In the genomic region with DNA sequence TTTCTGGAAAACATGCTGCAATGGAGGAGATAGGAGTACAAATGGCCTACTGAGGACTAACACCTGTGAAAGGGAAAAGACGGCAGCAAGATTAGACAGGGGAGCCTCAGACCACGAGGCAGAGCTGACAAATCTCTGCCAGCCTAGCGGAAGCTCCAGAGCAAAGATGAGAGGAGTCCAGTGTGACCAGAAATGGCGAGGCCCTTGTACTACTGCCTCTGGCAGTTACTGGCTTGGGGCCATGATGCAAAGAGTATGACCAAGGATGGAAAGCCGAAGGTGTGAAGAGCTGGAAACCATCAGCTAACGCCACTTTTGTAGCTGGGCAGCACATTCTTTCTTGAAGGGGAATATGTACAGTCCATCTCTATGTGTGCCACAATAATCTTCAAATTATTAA, we compare ENCODE assay signal across 36 cellular contexts.
"Had no signal": no experiment of that assay in that cellular context is flagged by ENCODE, and none has a peak within 500 bp of the region (broad histone marks: within the 10 kb centered on the region; RNA-seq: fewer than 3 reads in every experiment).

No MANE protein-coding gene starts in this region.

- H3K36me3 Mint-ChIP-seq: WTC11 had no signal

- H3K27ac ChIP-seq: ascending aorta, cardiac muscle cell, WERI-Rb-1 had no signal

- H3K4me3 ChIP-seq: ascending aorta, cardiac muscle cell had no signal

- ATAC-seq: activated CD4-positive, alpha-beta T cell treated with anti-CD3 and anti-CD28 coated beads for 36 hours; activated CD4-positive, CD25-positive, alpha-beta regulatory T cell treated with anti-CD3 and anti-CD28 coated beads, Interleukin-2, amount 50 U/mL, for 24 hours; activated CD8-positive, alpha-beta memory T cell treated with anti-CD3 and anti-CD28 coated beads, Interleukin-2, amount 10 ng/mL, durations not matched to agents 7 days and 5 days; activated CD8-positive, alpha-beta T cell treated with anti-CD3 and anti-CD28 coated beads, Interleukin-2, amount 10 ng/mL, durations not matched to agents 7 days and 5 days; activated naive CD8-positive, alpha-beta T cell treated with anti-CD3 and anti-CD28 coated beads, Interleukin-2, amount 50 U/mL, for 24 hours; WTC11 had no signal

- H3K27ac Mint-ChIP-seq: activated CD4-positive, alpha-beta memory T cell treated with anti-CD3 and anti-CD28 coated beads, Interleukin-2, amount 10 ng/mL, durations not matched to agents 7 days and 5 days; activated CD4-positive, alpha-beta T cell treated with anti-CD3 and anti-CD28 coated beads for 36 hours; activated CD4-positive, alpha-beta T cell treated with anti-CD3 and anti-CD28 coated beads, Interleukin-2, amount 10 ng/mL, durations not matched to agents 7 days and 5 days; activated CD8-positive, alpha-beta memory T cell treated with anti-CD3 and anti-CD28 coated beads, Interleukin-2, amount 10 ng/mL, durations not matched to agents 7 days and 5 days; activated CD8-positive, alpha-beta T cell treated with anti-CD3 and anti-CD28 coated beads, Interleukin-2, amount 10 ng/mL, durations not matched to agents 7 days and 5 days; activated naive CD4-positive, alpha-beta T cell treated with anti-CD3 and anti-CD28 coated beads for 36 hours; activated naive CD4-positive, alpha-beta T cell treated with anti-CD3 and anti-CD28 coated beads, Interleukin-2, amount 50 U/mL, for 24 hours; activated naive CD8-positive, alpha-beta T cell; activated naive CD8-positive, alpha-beta T cell treated with anti-CD3 and anti-CD28 coated beads, Interleukin-2, amount 10 ng/mL, durations not matched to agents 7 days and 5 days; activated naive CD8-positive, alpha-beta T cell treated with anti-CD3 and anti-CD28 coated beads, Interleukin-2, amount 50 U/mL, for 24 hours; activated T-cell treated with anti-CD3 and anti-CD28 coated beads, Interleukin-2, amount 50 U/mL, for 24 hours; activated T-helper 2 cell treated with anti-CD3 and anti-CD28 coated beads, Interferon-gamma antibody, Interleukin-2, Interleukin-4, amounts not matched to agents 10 μg/mL and 5 μg/mL and 100 μg/mL, durations not matched to agents 14 hours and 24 hours and 36 hours; brain; T-helper 1 cell treated with Interleukin-12 subunit alpha and Interleukin-12 subunit beta and Interleukin-4 antibody, amounts not matched to agents 30 μg/mL and 1 μg/mL, for 36 hours; T-helper 2 cell treated with Interferon-gamma antibody and Interleukin-4, amounts not matched to agents 5 μg/mL and 100 μg/mL, for 36 hours; WTC11 had no signal

- H3K36me3 ChIP-seq: ascending aorta, cardiac muscle cell, WERI-Rb-1 had no signal

- H3K27me3 Mint-ChIP-seq: activated CD4-positive, alpha-beta memory T cell treated with anti-CD3 and anti-CD28 coated beads, Interleukin-2, amount 10 ng/mL, durations not matched to agents 7 days and 5 days; activated CD4-positive, alpha-beta T cell treated with anti-CD3 and anti-CD28 coated beads for 36 hours; activated CD4-positive, alpha-beta T cell treated with anti-CD3 and anti-CD28 coated beads, Interleukin-2, amount 10 ng/mL, durations not matched to agents 7 days and 5 days; activated CD8-positive, alpha-beta memory T cell treated with anti-CD3 and anti-CD28 coated beads, Interleukin-2, amount 10 ng/mL, durations not matched to agents 7 days and 5 days; activated naive CD4-positive, alpha-beta T cell treated with anti-CD3 and anti-CD28 coated beads, Interleukin-2, amount 50 U/mL, for 24 hours; activated naive CD8-positive, alpha-beta T cell; activated naive CD8-positive, alpha-beta T cell treated with anti-CD3 and anti-CD28 coated beads, Interleukin-2, amount 10 ng/mL, durations not matched to agents 7 days and 5 days; activated naive CD8-positive, alpha-beta T cell treated with anti-CD3 and anti-CD28 coated beads, Interleukin-2, amount 50 U/mL, for 24 hours; activated T-cell treated with anti-CD3 and anti-CD28 coated beads, Interleukin-2, amount 50 U/mL, for 24 hours had no signal

- H3K4me1 ChIP-seq: ascending aorta had no signal

- H3K9me3 Mint-ChIP-seq: activated CD4-positive, alpha-beta memory T cell treated with anti-CD3 and anti-CD28 coated beads, Interleukin-2, amount 10 ng/mL, durations not matched to agents 7 days and 5 days; activated CD4-positive, alpha-beta T cell treated with anti-CD3 and anti-CD28 coated beads, Interleukin-2, amount 10 ng/mL, durations not matched to agents 7 days and 5 days; activated naive CD4-positive, alpha-beta T cell treated with anti-CD3 and anti-CD28 coated beads for 36 hours; activated naive CD4-positive, alpha-beta T cell treated with anti-CD3 and anti-CD28 coated beads, Interleukin-2, amount 50 U/mL, for 24 hours; activated naive CD8-positive, alpha-beta T cell treated with anti-CD3 and anti-CD28 coated beads, Interleukin-2, amount 10 ng/mL, durations not matched to agents 7 days and 5 days; activated naive CD8-positive, alpha-beta T cell treated with anti-CD3 and anti-CD28 coated beads, Interleukin-2, amount 50 U/mL, for 24 hours; activated T-cell treated with anti-CD3 and anti-CD28 coated beads, Interleukin-2, amount 50 U/mL, for 24 hours; activated T-helper 2 cell treated with anti-CD3 and anti-CD28 coated beads, Interferon-gamma antibody, Interleukin-2, Interleukin-4, amounts not matched to agents 10 μg/mL and 5 μg/mL and 100 μg/mL, durations not matched to agents 14 hours and 24 hours and 36 hours; brain; T-helper 1 cell treated with Interleukin-12 subunit alpha and Interleukin-12 subunit beta and Interleukin-4 antibody, amounts not matched to agents 30 μg/mL and 1 μg/mL, for 36 hours; T-helper 2 cell treated with Interferon-gamma antibody and Interleukin-4, amounts not matched to agents 5 μg/mL and 100 μg/mL, for 36 hours; WTC11 had no signal

- H3K9me3 ChIP-seq: ascending aorta had no signal

- H3K4me3 Mint-ChIP-seq: activated CD4-positive, alpha-beta memory T cell treated with anti-CD3 and anti-CD28 coated beads, Interleukin-2, amount 10 ng/mL, durations not matched to agents 7 days and 5 days; activated CD4-positive, alpha-beta T cell treated with anti-CD3 and anti-CD28 coated beads for 36 hours; activated CD4-positive, alpha-beta T cell treated with anti-CD3 and anti-CD28 coated beads, Interleukin-2, amount 10 ng/mL, durations not matched to agents 7 days and 5 days; activated CD8-positive, alpha-beta memory T cell treated with anti-CD3 and anti-CD28 coated beads, Interleukin-2, amount 10 ng/mL, durations not matched to agents 7 days and 5 days; activated CD8-positive, alpha-beta T cell treated with anti-CD3 and anti-CD28 coated beads, Interleukin-2, amount 10 ng/mL, durations not matched to agents 7 days and 5 days; activated naive CD4-positive, alpha-beta T cell treated with anti-CD3 and anti-CD28 coated beads for 36 hours; activated naive CD4-positive, alpha-beta T cell treated with anti-CD3 and anti-CD28 coated beads, Interleukin-2, amount 50 U/mL, for 24 hours; activated naive CD8-positive, alpha-beta T cell; activated naive CD8-positive, alpha-beta T cell treated with anti-CD3 and anti-CD28 coated beads, Interleukin-2, amount 10 ng/mL, durations not matched to agents 7 days and 5 days; activated naive CD8-positive, alpha-beta T cell treated with anti-CD3 and anti-CD28 coated beads, Interleukin-2, amount 50 U/mL, for 24 hours; activated T-cell treated with anti-CD3 and anti-CD28 coated beads, Interleukin-2, amount 50 U/mL, for 24 hours; brain; T-helper 1 cell treated with Interleukin-12 subunit alpha and Interleukin-12 subunit beta and Interleukin-4 antibody, amounts not matched to agents 30 μg/mL and 1 μg/mL, for 36 hours; T-helper 2 cell treated with Interferon-gamma antibody and Interleukin-4, amounts not matched to agents 5 μg/mL and 100 μg/mL, for 36 hours; WTC11 had no signal

- DNase-seq: activated CD4-positive, alpha-beta memory T cell treated with anti-CD3 and anti-CD28 coated beads, Interleukin-2, amount 10 ng/mL, durations not matched to agents 7 days and 5 days; activated CD4-positive, alpha-beta T cell treated with anti-CD3 and anti-CD28 coated beads for 1 hour; activated CD4-positive, alpha-beta T cell treated with anti-CD3 and anti-CD28 coated beads for 36 hours; activated CD4-positive, alpha-beta T cell treated with anti-CD3 and anti-CD28 coated beads for 48 hours; activated CD4-positive, alpha-beta T cell treated with anti-CD3 and anti-CD28 coated beads, Interleukin-2, amount 10 ng/mL, durations not matched to agents 7 days and 5 days; activated CD4-positive, alpha-beta T cell treated with anti-CD3 and anti-CD28 coated beads, Interleukin-2, amount 50 U/mL, for 48 hours; activated CD4-positive, CD25-positive, alpha-beta regulatory T cell; activated CD8-positive, alpha-beta memory T cell treated with anti-CD3 and anti-CD28 coated beads for 24 hours; activated CD8-positive, alpha-beta memory T cell treated with anti-CD3 and anti-CD28 coated beads, Interleukin-2, amount 10 ng/mL, durations not matched to agents 7 days and 5 days; activated CD8-positive, alpha-beta memory T cell treated with anti-CD3 and anti-CD28 coated beads, Interleukin-2, amount 50 U/mL, for 48 hours; activated CD8-positive, alpha-beta T cell treated with anti-CD3 and anti-CD28 coated beads, Interleukin-2, amount 10 ng/mL, durations not matched to agents 7 days and 5 days; activated effector memory CD4-positive, alpha-beta T cell treated with Interleukin-2 at 50 U/mL for 16 hours; activated gamma-delta T cell; activated naive CD4-positive, alpha-beta T cell treated with anti-CD3 and anti-CD28 coated beads for 36 hours; activated naive CD8-positive, alpha-beta T cell treated with anti-CD3 and anti-CD28 coated beads, Interleukin-2, amount 10 ng/mL, durations not matched to agents 7 days and 5 days; activated naive CD8-positive, alpha-beta T cell treated with anti-CD3 and anti-CD28 coated beads, Interleukin-2, amount 50 U/mL, for 24 hours; activated T-cell treated with anti-CD3 and anti-CD28 coated beads, Interleukin-2, amount 50 U/mL, for 24 hours; activated T-cell treated with anti-CD3 and anti-CD28 coated beads, Interleukin-2, amount 50 U/mL, for 48 hours; amygdala; anterior cingulate cortex; caudate nucleus; SW 1271; T-helper 1 cell; T-helper 2 cell; T-helper 9 cell; WERI-Rb-1 had no signal

- H3K27me3 ChIP-seq: ascending aorta, cardiac muscle cell had no signal

- H3K4me1 Mint-ChIP-seq: activated CD4-positive, alpha-beta memory T cell treated with anti-CD3 and anti-CD28 coated beads, Interleukin-2, amount 10 ng/mL, durations not matched to agents 7 days and 5 days; activated CD4-positive, alpha-beta T cell treated with anti-CD3 and anti-CD28 coated beads for 36 hours; activated CD4-positive, alpha-beta T cell treated with anti-CD3 and anti-CD28 coated beads, Interleukin-2, amount 10 ng/mL, durations not matched to agents 7 days and 5 days; activated CD8-positive, alpha-beta memory T cell treated with anti-CD3 and anti-CD28 coated beads, Interleukin-2, amount 10 ng/mL, durations not matched to agents 7 days and 5 days; activated naive CD8-positive, alpha-beta T cell treated with anti-CD3 and anti-CD28 coated beads, Interleukin-2, amount 50 U/mL, for 24 hours had no signal
